29 cellular contexts compared by ENCODE assay signal in the genomic region with DNA sequence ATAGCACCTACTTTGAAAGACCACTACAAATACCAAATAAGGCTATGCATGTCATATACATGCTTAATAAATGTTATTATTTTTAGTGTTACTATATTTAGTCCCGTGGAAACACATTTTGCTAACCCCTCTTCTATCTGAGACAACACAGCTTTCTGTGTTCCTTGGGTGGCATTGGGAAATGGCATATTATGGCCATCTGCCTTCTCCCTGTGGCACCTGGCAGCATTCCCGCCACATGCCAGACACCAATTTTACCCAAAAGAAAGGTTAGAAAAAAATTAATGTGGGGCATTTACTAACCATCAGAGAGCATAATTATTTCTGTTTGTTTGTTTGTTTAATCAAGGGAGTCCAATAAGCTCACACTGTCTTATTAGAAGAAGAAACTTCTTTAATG.
"Had no signal": no experiment of that assay in that cellular context is flagged by ENCODE, and none has a peak within 500 bp of the region (broad histone marks: within the 10 kb centered on the region; RNA-seq: fewer than 3 reads in every experiment).

No MANE protein-coding gene starts in this region.

- H3K27ac Mint-ChIP-seq: activated CD4-positive, alpha-beta T cell treated with anti-CD3 and anti-CD28 coated beads, Interleukin-2, amount 10 ng/mL, durations not matched to agents 24 days and 14 days; activated CD8-positive, alpha-beta T cell treated with anti-CD3 and anti-CD28 coated beads, Interleukin-2, amount 10 ng/mL, durations not matched to agents 7 days and 5 days; activated naive CD4-positive, alpha-beta T cell treated with anti-CD3 and anti-CD28 coated beads for 36 hours; activated naive CD4-positive, alpha-beta T cell treated with anti-CD3 and anti-CD28 coated beads, Interleukin-2, amount 50 U/mL, for 72 hours; activated T-cell treated with anti-CD3 and anti-CD28 coated beads, Interleukin-2, amount 50 U/mL, for 24 hours; activated T-helper 2 cell treated with anti-CD3 and anti-CD28 coated beads, Interferon-gamma antibody, Interleukin-2, Interleukin-4, amounts not matched to agents 10 μg/mL and 5 μg/mL and 100 μg/mL, durations not matched to agents 14 hours and 24 hours and 36 hours; T-helper 1 cell treated with Interleukin-12 subunit alpha and Interleukin-12 subunit beta and Interleukin-4 antibody, amounts not matched to agents 30 μg/mL and 1 μg/mL, for 36 hours; T-helper 2 cell treated with Interferon-gamma antibody and Interleukin-4, amounts not matched to agents 5 μg/mL and 100 μg/mL, for 36 hours had no signal

- H3K36me3 Mint-ChIP-seq: activated naive CD4-positive, alpha-beta T cell treated with anti-CD3 and anti-CD28 coated beads, Interleukin-2, amount 50 U/mL, for 72 hours had no signal

- DNase-seq: activated CD4-positive, alpha-beta T cell treated with anti-CD3 and anti-CD28 coated beads, Interleukin-2, amount 10 ng/mL, durations not matched to agents 24 days and 14 days; activated CD4-positive, alpha-beta T cell treated with anti-CD3 and anti-CD28 coated beads, Interleukin-2, amount 50 U/mL, for 4 hours; activated CD8-positive, alpha-beta T cell treated with anti-CD3 and anti-CD28 coated beads, Interleukin-2, amount 10 ng/mL, durations not matched to agents 7 days and 5 days; activated gamma-delta T cell treated with Interleukin-2 at 50 U/mL for 16 hours; activated naive CD4-positive, alpha-beta T cell treated with anti-CD3 and anti-CD28 coated beads for 36 hours; activated T-cell treated with anti-CD3 and anti-CD28 coated beads, Interleukin-2, amount 50 U/mL, for 24 hours; adrenal gland; Kasumi-1; KG1; MG63; NCI-H1048; NCI-H1417; NCI-H146; NCI-H187; NCI-H2029 treated with DMSO at 0.1 percent for 48 hours; NCI-H510A treated with DMSO at 0.1 percent for 48 hours; NCI-H526 treated with DMSO at 0.1 percent for 48 hours; NCI-H82; NK-92 treated with Interleukin-12 subunit alpha and Interleukin-12 subunit beta, amount 100 ng/mL, for 24 hours; Peyer's patch; RPMI8226; SHP77 treated with DMSO at 0.1 percent for 48 hours; SK-N-SH had no signal

- H3K27me3 Mint-ChIP-seq: activated CD4-positive, alpha-beta T cell treated with anti-CD3 and anti-CD28 coated beads, Interleukin-2, amount 10 ng/mL, durations not matched to agents 24 days and 14 days; activated T-cell treated with anti-CD3 and anti-CD28 coated beads, Interleukin-2, amount 50 U/mL, for 24 hours had no signal

- H3K4me3 Mint-ChIP-seq: activated CD4-positive, alpha-beta T cell treated with anti-CD3 and anti-CD28 coated beads, Interleukin-2, amount 10 ng/mL, durations not matched to agents 24 days and 14 days; activated CD8-positive, alpha-beta T cell treated with anti-CD3 and anti-CD28 coated beads, Interleukin-2, amount 10 ng/mL, durations not matched to agents 7 days and 5 days; activated naive CD4-positive, alpha-beta T cell treated with anti-CD3 and anti-CD28 coated beads for 36 hours; activated T-cell treated with anti-CD3 and anti-CD28 coated beads, Interleukin-2, amount 50 U/mL, for 24 hours; T-helper 1 cell treated with Interleukin-12 subunit alpha and Interleukin-12 subunit beta and Interleukin-4 antibody, amounts not matched to agents 30 μg/mL and 1 μg/mL, for 36 hours; T-helper 2 cell treated with Interferon-gamma antibody and Interleukin-4, amounts not matched to agents 5 μg/mL and 100 μg/mL, for 36 hours had no signal

- ATAC-seq: activated CD8-positive, alpha-beta T cell treated with anti-CD3 and anti-CD28 coated beads, Interleukin-2, amount 10 ng/mL, durations not matched to agents 7 days and 5 days; activated naive CD4-positive, alpha-beta T cell treated with anti-CD3 and anti-CD28 coated beads, Interleukin-2, amount 50 U/mL, for 72 hours; body of pancreas; PC-3 had no signal

- H3K4me1 Mint-ChIP-seq: activated CD4-positive, alpha-beta T cell treated with anti-CD3 and anti-CD28 coated beads, Interleukin-2, amount 10 ng/mL, durations not matched to agents 24 days and 14 days had no signal
